ENCODE assay signal across 10 cellular contexts in genomic region chr17:77085916-77086432, GRCh38. TPM values are rescaled to one million over a fixed set of nuclear protein-coding genes. Genes with fewer than 3 reads are reported as not detected.
DNase-seq lines count a peak whose midpoint lies in the region; ATAC-seq lines count a peak whose summit lies in the region.
"Had no signal": no experiment of that assay in that cellular context is flagged by ENCODE, and none has a peak within 500 bp of the region (broad histone marks: within the 10 kb centered on the region; RNA-seq: fewer than 3 reads in every experiment).

No MANE protein-coding gene starts in this region.

- H3K36me3 Mint-ChIP-seq in CD4-positive, CD25-positive, alpha-beta regulatory T cell, result peaks cover 8% of the 10 kb centered on the region
- peaks cover 22 to 26% of the 10 kb centered on the region in 2 donors for H3K36me3 Mint-ChIP-seq in activated naive CD4-positive, alpha-beta T cell treated with anti-CD3 and anti-CD28 coated beads, Interleukin-2, amount 50 U/mL, for 72 hours

- intact Hi-C loops in Right ventricle myocardium superior (cut with DNase I), result loop anchor here (1.0 kb wide), 1 partner anchor 161 kb away; no protein-coding TSS in a partner anchor

- H3K4me3 ChIP-seq in CD4-positive, CD25-positive, alpha-beta regulatory T cell (ENCODE audit: low read depth, low read length), result no peak overlapping the region
- H3K4me3 ChIP-seq: right atrium auricular region had no signal

- peaks cover 6% of the 10 kb centered on the region for H3K36me3 ChIP-seq in CD4-positive, CD25-positive, alpha-beta regulatory T cell (ENCODE audit: control insufficient read depth, insufficient read depth, low read length)

- H3K27me3 ChIP-seq in CD4-positive, CD25-positive, alpha-beta regulatory T cell (ENCODE audit: control insufficient read depth, insufficient read depth, low read length), result no peaks in the 10 kb centered on the region
- H3K27me3 ChIP-seq: foreskin keratinocyte, right atrium auricular region had no signal

- H3K27me3 Mint-ChIP-seq in CD4-positive, CD25-positive, alpha-beta regulatory T cell, result peaks cover 21% of the 10 kb centered on the region

- H3K4me1 ChIP-seq in CD4-positive, CD25-positive, alpha-beta regulatory T cell (ENCODE audit: control insufficient read depth, insufficient read depth, low read length, poor library complexity, severe bottlenecking), result peaks cover 34% of the 10 kb centered on the region
- H3K4me1 ChIP-seq: foreskin keratinocyte had no signal

- peaks cover 6 to 47% (median 29%) of the 10 kb centered on the region in 4 donors for H3K4me1 Mint-ChIP-seq in CD4-positive, CD25-positive, alpha-beta regulatory T cell

- H3K4me3 Mint-ChIP-seq in CD4-positive, CD25-positive, alpha-beta regulatory T cell, result peak overlapping the region in 3 of 4 donors; percentile 34 to 77 (median 66)
- H3K4me3 Mint-ChIP-seq: H9 had no signal

- peak in 1 of 3 donors; percentile 24 for DNase-seq in CD4-positive, CD25-positive, alpha-beta regulatory T cell
- peak; percentile 89 for DNase-seq in DMS153 treated with DMSO at 0.1 percent for 48 hours (lab: John Stamatoyannopoulos, UW; ENCODE audit: unreplicated experiment)
- peak; percentile 70 for DNase-seq in NCI-H510A (lab: John Stamatoyannopoulos, UW)
- no peak for DNase-seq in activated naive CD4-positive, alpha-beta T cell treated with anti-CD3 and anti-CD28 coated beads, Interleukin-2, amount 50 U/mL, for 72 hours (ENCODE audit: low spot score in 2 of 2)
- no peak for DNase-seq in Right ventricle myocardium superior
- DNase-seq in NOMO-1 (lab: John Stamatoyannopoulos, UW; ENCODE audit: unreplicated experiment in 2 of 2), result no peak

- no peak for ATAC-seq in CD4-positive, CD25-positive, alpha-beta regulatory T cell (ENCODE audit: low read depth in 2 of 2)
- peak in 1 of 2 donors; percentile 7 for ATAC-seq in activated naive CD4-positive, alpha-beta T cell treated with anti-CD3 and anti-CD28 coated beads, Interleukin-2, amount 50 U/mL, for 72 hours
- ATAC-seq in Right ventricle myocardium superior (ENCODE audit: poor library complexity), result no peak
- ATAC-seq in HG02610 (IDR thresholded peaks at IDR 0.05; ENCODE audit: unreplicated experiment), result no peak

- H3K27ac ChIP-seq in CD4-positive, CD25-positive, alpha-beta regulatory T cell (ENCODE audit: insufficient read depth, low read length, poor library complexity, severe bottlenecking), result no peak overlapping the region
- H3K27ac ChIP-seq: foreskin keratinocyte, right atrium auricular region had no signal

- H3K9me3 ChIP-seq in CD4-positive, CD25-positive, alpha-beta regulatory T cell (ENCODE audit: control insufficient read depth in 2 of 2, low read length in 2 of 2), result no peaks in the 10 kb centered on the region
- H3K9me3 ChIP-seq: right atrium auricular region had no signal

- H3K27ac Mint-ChIP-seq in CD4-positive, CD25-positive, alpha-beta regulatory T cell, result peak overlapping the region; percentile 69 to 87 (median 76)
- H3K27ac Mint-ChIP-seq in activated naive CD4-positive, alpha-beta T cell treated with anti-CD3 and anti-CD28 coated beads, Interleukin-2, amount 50 U/mL, for 72 hours, result peak overlapping the region; percentile 46 to 50

- H3K9me3 Mint-ChIP-seq in CD4-positive, CD25-positive, alpha-beta regulatory T cell, result peaks cover 0 to 3% (median 0%) of the 10 kb centered on the region in 7 donors
- H3K9me3 Mint-ChIP-seq in activated naive CD4-positive, alpha-beta T cell treated with anti-CD3 and anti-CD28 coated beads, Interleukin-2, amount 50 U/mL, for 72 hours, result peaks cover 3 to 4% of the 10 kb centered on the region in 2 donors
- H3K9me3 Mint-ChIP-seq: H9 had no signal

RNA-seq across cellular contexts. Expression of gene SEC14L1, which starts 54.8 kb away (rescaled TPM):
- 143 TPM for total RNA-seq in CD4-positive, CD25-positive, alpha-beta regulatory T cell
- 10 to 100 TPM; 13.2 to 20.8 (median 20.2) TPM for polyA plus RNA-seq in CD4-positive, CD25-positive, alpha-beta regulatory T cell
- 100 to 1,000 TPM in 1 of 2 donors, 10 to 100 TPM in 1; 53.4 to 103 TPM for total RNA-seq in activated naive CD4-positive, alpha-beta T cell treated with anti-CD3 and anti-CD28 coated beads, Interleukin-2, amount 50 U/mL, for 72 hours
- 63.9 TPM for total RNA-seq in Right ventricle myocardium superior

Comparison
In these comparisons a context has a peak if more than half of its experiments do, and no peak if none do; other contexts are left out.
1. DNase-seq: peak in DMS153 treated with DMSO at 0.1 percent for 48 hours (single experiment) and NCI-H510A (single experiment); none in activated naive CD4-positive, alpha-beta T cell treated with anti-CD3 and anti-CD28 coated beads, Interleukin-2, amount 50 U/mL, for 72 hours (0 of 2), Right ventricle myocardium superior (single experiment) and NOMO-1 (0 of 2).